In genomic region chr2:172484706-172485105, GRCh38 we compare ENCODE assay signal across 13 cellular contexts. TPM values are rescaled to one million over a fixed set of nuclear protein-coding genes. Genes with fewer than 3 reads are reported as not detected.
A peak's percentile ranks its signal among the peaks of the same experiment; 100 is the strongest.
DNase-seq lines count a peak whose midpoint lies in the region; ATAC-seq and TF ChIP-seq lines count a peak whose summit lies in the region.
"Had no signal": no experiment of that assay in that cellular context is flagged by ENCODE, and none has a peak within 500 bp of the region (broad histone marks: within the 10 kb centered on the region; RNA-seq: fewer than 3 reads in every experiment).

No MANE protein-coding gene starts in this region.

- H3K27ac ChIP-seq in Panc1 (ENCODE audit: low read length) (no peak overlapping the region), psoas muscle (no peak overlapping the region), esophagus muscularis mucosa (replicated peaks in 1 of 4) (no peak overlapping the region)
- H3K27ac ChIP-seq: SJCRH30 had no signal

- peaks cover 50% of the 10 kb centered on the region for H3K4me1 Mint-ChIP-seq in activated T-cell treated with anti-CD3 and anti-CD28 coated beads, Interleukin-2, amount 50 U/mL, for 72 hours (ENCODE audit: low read depth)
- H3K4me1 Mint-ChIP-seq in natural killer cell treated with Interleukin-12 subunit alpha and Interleukin-12 subunit beta and Interleukin-15 and Interleukin-18, amount 100 ng/mL, for 72 hours (ENCODE audit: low read depth in 2 of 2): peaks cover 5 to 7% of the 10 kb centered on the region in 2 donors

- H3K4me1 ChIP-seq in Panc1 (ENCODE audit: control insufficient read depth, insufficient read depth, low read length) (no peaks in the 10 kb centered on the region), psoas muscle (peaks cover 4% of the 10 kb centered on the region), esophagus muscularis mucosa (peaks cover 0 to 18% (median 13%) of the 10 kb centered on the region in 4 donors)
- H3K4me1 ChIP-seq: SJCRH30 had no signal

- no peak overlapping the region for H3K4me3 ChIP-seq in Panc1 (ENCODE audit: low read depth in 2 of 2, low read length in 2 of 2)
- H3K4me3 ChIP-seq in psoas muscle: no peak overlapping the region
- H3K4me3 ChIP-seq in esophagus muscularis mucosa: no peak overlapping the region
- H3K4me3 ChIP-seq: SJCRH30 had no signal

- H3K9me3 Mint-ChIP-seq in activated T-cell treated with anti-CD3 and anti-CD28 coated beads, Interleukin-2, amount 50 U/mL, for 72 hours: no peaks in the 10 kb centered on the region
- no peaks in the 10 kb centered on the region for H3K9me3 Mint-ChIP-seq in natural killer cell treated with Interleukin-12 subunit alpha and Interleukin-12 subunit beta and Interleukin-15 and Interleukin-18, amount 100 ng/mL, for 72 hours

- TF ChIP-seq CTCF in Panc1 (IDR thresholded peaks at IDR 0.05): peak; percentile 27; the same call in 1 of the 2 replicates
- peak; percentile 2 for TF ChIP-seq CTCF in psoas muscle (IDR thresholded peaks at IDR 0.05)
- no peak for TF ChIP-seq CTCF in esophagus muscularis mucosa (IDR thresholded peaks at IDR 0.05)

- POLR2A ChIA-PET in Panc1 (lab: Charles Lee): no interaction called here

- in situ Hi-C loops in Panc1 (cut with HindIII; ENCODE audit: low pct_unique_long_range_greater_than_20kb, low sequenced_read_pairs): no loop called here
- in situ Hi-C loops in ACHN (cut with HindIII; ENCODE audit: low pct_ligation_motif_present, low pct_unique_long_range_greater_than_20kb, low sequenced_read_pairs): no loop called here

- no peaks in the 10 kb centered on the region for H3K27me3 ChIP-seq in Panc1 (ENCODE audit: control insufficient read depth, insufficient read depth, low read length)
- no peaks in the 10 kb centered on the region for H3K27me3 ChIP-seq in psoas muscle (ENCODE audit: insufficient read depth in 3 of 3, low read length in 2 of 3)
- no peaks in the 10 kb centered on the region for H3K27me3 ChIP-seq in esophagus muscularis mucosa
- H3K27me3 ChIP-seq: SJCRH30 had no signal

- H3K9me3 ChIP-seq in Panc1 (ENCODE audit: control insufficient read depth, insufficient read depth, low read depth, low read length): no peaks in the 10 kb centered on the region
- H3K9me3 ChIP-seq in psoas muscle: no peaks in the 10 kb centered on the region
- H3K9me3 ChIP-seq in esophagus muscularis mucosa: no peaks in the 10 kb centered on the region
- H3K9me3 ChIP-seq: SJCRH30 had no signal

- no peak for TF ChIP-seq EP300 in esophagus muscularis mucosa (IDR thresholded peaks at IDR 0.05)

- TF ChIP-seq POLR2A in esophagus muscularis mucosa (IDR thresholded peaks at IDR 0.05; ENCODE audit: low read depth): no peak

- intact Hi-C loops in Panc1 (cut with micrococcal nuclease; ENCODE audit: unreplicated experiment): no loop called here
- intact Hi-C loops in psoas muscle (cut with DNase I): no loop called here
- intact Hi-C loops in esophagus muscularis mucosa (cut with DNase I): no loop called here

- ATAC-seq in activated T-cell treated with anti-CD3 and anti-CD28 coated beads, Interleukin-2, amount 50 U/mL, for 72 hours (replicated peaks in 1 of 2): no peak
- ATAC-seq in GM19324 (IDR thresholded peaks at IDR 0.05; ENCODE audit: low FRiP score, unreplicated experiment) (peak; percentile 63), Panc1 (no peak), psoas muscle (no peak)
- no peak for ATAC-seq in natural killer cell treated with Interleukin-12 subunit alpha and Interleukin-12 subunit beta and Interleukin-15 and Interleukin-18, amount 100 ng/mL, for 72 hours

- BruUV-seq in Panc1 (replicated peaks; lab: Mats Ljungman, UMichigan): no TSS peak

- peaks cover 1 to 2% of the 10 kb centered on the region in 2 donors for H3K36me3 Mint-ChIP-seq in activated T-cell treated with anti-CD3 and anti-CD28 coated beads, Interleukin-2, amount 50 U/mL, for 72 hours (ENCODE audit: insufficient read depth in 2 of 2)
- H3K36me3 Mint-ChIP-seq in natural killer cell treated with Interleukin-12 subunit alpha and Interleukin-12 subunit beta and Interleukin-15 and Interleukin-18, amount 100 ng/mL, for 72 hours: no peaks in the 10 kb centered on the region

- peaks cover 2% of the 10 kb centered on the region for H3K36me3 ChIP-seq in Panc1 (ENCODE audit: control insufficient read depth, insufficient read depth, low read length)
- H3K36me3 ChIP-seq in psoas muscle (ENCODE audit: insufficient read depth in 1 of 2, low read depth in 1 of 2): peaks cover 12 to 71% of the 10 kb centered on the region in 2 donors
- H3K36me3 ChIP-seq in esophagus muscularis mucosa: peaks cover 0 to 63% (median 9%) of the 10 kb centered on the region in 4 donors

- no peak overlapping the region for H3K4me3 Mint-ChIP-seq in activated T-cell treated with anti-CD3 and anti-CD28 coated beads, Interleukin-2, amount 50 U/mL, for 72 hours
- H3K4me3 Mint-ChIP-seq in natural killer cell treated with Interleukin-12 subunit alpha and Interleukin-12 subunit beta and Interleukin-15 and Interleukin-18, amount 100 ng/mL, for 72 hours: no peak overlapping the region

- H3K27ac Mint-ChIP-seq in activated T-cell treated with anti-CD3 and anti-CD28 coated beads, Interleukin-2, amount 50 U/mL, for 72 hours: peak overlapping the region; percentile 70
- H3K27ac Mint-ChIP-seq in natural killer cell treated with Interleukin-12 subunit alpha and Interleukin-12 subunit beta and Interleukin-15 and Interleukin-18, amount 100 ng/mL, for 72 hours: no peak overlapping the region

- 90 to 99% (median 91%) methylated on average over 2 of the region's 2 CpGs for WGBS in psoas muscle, 3 donors
- 88% methylated on average over 2 of the region's 2 CpGs for WGBS in esophagus muscularis mucosa

- CTCF ChIA-PET in Panc1 (lab: Charles Lee): interaction anchor here (0.6 to 1.2 kb wide), 2 partner anchors 309 to 313 kb away, joined by 3 read pairs; no protein-coding TSS in a partner anchor

- H3K27me3 Mint-ChIP-seq in activated T-cell treated with anti-CD3 and anti-CD28 coated beads, Interleukin-2, amount 50 U/mL, for 72 hours (ENCODE audit: low read depth): no peaks in the 10 kb centered on the region
- H3K27me3 Mint-ChIP-seq in natural killer cell treated with Interleukin-12 subunit alpha and Interleukin-12 subunit beta and Interleukin-15 and Interleukin-18, amount 100 ng/mL, for 72 hours: no peaks in the 10 kb centered on the region

- DNase-seq in activated T-cell treated with anti-CD3 and anti-CD28 coated beads, Interleukin-2, amount 50 U/mL, for 72 hours: no peak
- no peak for DNase-seq in activated T-cell treated with anti-CD3 and anti-CD28 coated beads, Interleukin-2, amount 50 U/mL, for 48 hours
- DNase-seq in Panc1 (ENCODE audit: low read depth, low spot score): no peak
- DNase-seq in psoas muscle: no peak
- DNase-seq in esophagus muscularis mucosa (ENCODE audit: extremely low spot score): no peak
- no peak for DNase-seq in natural killer cell treated with Interleukin-12 subunit alpha and Interleukin-12 subunit beta and Interleukin-15 and Interleukin-18, amount 100 ng/mL, for 72 hours (ENCODE audit: low spot score)
- DNase-seq in ACHN: no peak
- DNase-seq: 8988T, C1 segment of cervical spinal cord, DND-41, NCI-H774 had no signal

RNA-seq across cellular contexts. Expression of gene ITGA6, which starts 57.3 kb away (rescaled TPM):
- total RNA-seq in activated T-cell treated with anti-CD3 and anti-CD28 coated beads, Interleukin-2, amount 50 U/mL, for 72 hours: 1 to 10 TPM; 7.0 to 8.6 TPM
- total RNA-seq in Panc1 (2021; ENCODE audit: unreplicated experiment) (75.9 TPM), psoas muscle (10 to 100 TPM; 25.9 to 46.5 (median 43.8) TPM), esophagus muscularis mucosa (10 to 100 TPM; 29.9 to 46.5 (median 36.6) TPM)
- polyA plus RNA-seq in Panc1 (2012; ENCODE audit: insufficient read length): 41.0 TPM
- 10 to 100 TPM; 16.4 to 22.3 (median 20.9) TPM for polyA plus RNA-seq in psoas muscle
- total RNA-seq in natural killer cell treated with Interleukin-12 subunit alpha and Interleukin-12 subunit beta and Interleukin-15 and Interleukin-18, amount 100 ng/mL, for 72 hours: 10 to 100 TPM; 15.6 to 36.9 TPM

Comparison
In these comparisons a context has a peak if more than half of its experiments do, and no peak if none do; other contexts are left out.
1. CTCF ChIP-seq: peak in Panc1 (single experiment) and psoas muscle (single experiment); none in esophagus muscularis mucosa (0 of 3).